ENCODE assay signal across 1 cellular context in the genomic region with DNA sequence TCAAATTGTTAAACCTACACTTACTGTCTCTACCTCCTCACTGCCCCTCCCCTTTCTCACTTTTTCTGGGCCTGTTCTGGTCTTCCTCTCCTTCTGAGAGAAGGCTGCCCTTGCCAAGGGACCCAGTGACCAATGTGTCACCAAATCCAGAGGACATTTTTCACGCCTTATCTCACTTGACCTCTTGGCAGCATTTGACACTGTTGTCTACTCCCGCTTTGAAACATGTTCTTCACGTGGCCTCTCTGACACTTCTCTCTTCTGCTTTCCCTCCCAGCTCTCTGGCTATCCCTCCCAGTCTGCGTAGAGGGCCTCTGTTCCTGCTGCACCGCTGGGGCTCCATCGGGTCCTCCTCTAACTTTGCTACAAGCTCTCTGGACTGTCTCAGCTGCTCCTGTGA.
TF ChIP-seq lines count a peak whose summit lies in the region.

No MANE protein-coding gene starts in this region.

TF ChIP-seq in K562, 482 proteins besides CTCF, POLR2A, EP300 and RAD21 (continued from another document and continues in another):
- TF ChIP-seq, protein P1, sequence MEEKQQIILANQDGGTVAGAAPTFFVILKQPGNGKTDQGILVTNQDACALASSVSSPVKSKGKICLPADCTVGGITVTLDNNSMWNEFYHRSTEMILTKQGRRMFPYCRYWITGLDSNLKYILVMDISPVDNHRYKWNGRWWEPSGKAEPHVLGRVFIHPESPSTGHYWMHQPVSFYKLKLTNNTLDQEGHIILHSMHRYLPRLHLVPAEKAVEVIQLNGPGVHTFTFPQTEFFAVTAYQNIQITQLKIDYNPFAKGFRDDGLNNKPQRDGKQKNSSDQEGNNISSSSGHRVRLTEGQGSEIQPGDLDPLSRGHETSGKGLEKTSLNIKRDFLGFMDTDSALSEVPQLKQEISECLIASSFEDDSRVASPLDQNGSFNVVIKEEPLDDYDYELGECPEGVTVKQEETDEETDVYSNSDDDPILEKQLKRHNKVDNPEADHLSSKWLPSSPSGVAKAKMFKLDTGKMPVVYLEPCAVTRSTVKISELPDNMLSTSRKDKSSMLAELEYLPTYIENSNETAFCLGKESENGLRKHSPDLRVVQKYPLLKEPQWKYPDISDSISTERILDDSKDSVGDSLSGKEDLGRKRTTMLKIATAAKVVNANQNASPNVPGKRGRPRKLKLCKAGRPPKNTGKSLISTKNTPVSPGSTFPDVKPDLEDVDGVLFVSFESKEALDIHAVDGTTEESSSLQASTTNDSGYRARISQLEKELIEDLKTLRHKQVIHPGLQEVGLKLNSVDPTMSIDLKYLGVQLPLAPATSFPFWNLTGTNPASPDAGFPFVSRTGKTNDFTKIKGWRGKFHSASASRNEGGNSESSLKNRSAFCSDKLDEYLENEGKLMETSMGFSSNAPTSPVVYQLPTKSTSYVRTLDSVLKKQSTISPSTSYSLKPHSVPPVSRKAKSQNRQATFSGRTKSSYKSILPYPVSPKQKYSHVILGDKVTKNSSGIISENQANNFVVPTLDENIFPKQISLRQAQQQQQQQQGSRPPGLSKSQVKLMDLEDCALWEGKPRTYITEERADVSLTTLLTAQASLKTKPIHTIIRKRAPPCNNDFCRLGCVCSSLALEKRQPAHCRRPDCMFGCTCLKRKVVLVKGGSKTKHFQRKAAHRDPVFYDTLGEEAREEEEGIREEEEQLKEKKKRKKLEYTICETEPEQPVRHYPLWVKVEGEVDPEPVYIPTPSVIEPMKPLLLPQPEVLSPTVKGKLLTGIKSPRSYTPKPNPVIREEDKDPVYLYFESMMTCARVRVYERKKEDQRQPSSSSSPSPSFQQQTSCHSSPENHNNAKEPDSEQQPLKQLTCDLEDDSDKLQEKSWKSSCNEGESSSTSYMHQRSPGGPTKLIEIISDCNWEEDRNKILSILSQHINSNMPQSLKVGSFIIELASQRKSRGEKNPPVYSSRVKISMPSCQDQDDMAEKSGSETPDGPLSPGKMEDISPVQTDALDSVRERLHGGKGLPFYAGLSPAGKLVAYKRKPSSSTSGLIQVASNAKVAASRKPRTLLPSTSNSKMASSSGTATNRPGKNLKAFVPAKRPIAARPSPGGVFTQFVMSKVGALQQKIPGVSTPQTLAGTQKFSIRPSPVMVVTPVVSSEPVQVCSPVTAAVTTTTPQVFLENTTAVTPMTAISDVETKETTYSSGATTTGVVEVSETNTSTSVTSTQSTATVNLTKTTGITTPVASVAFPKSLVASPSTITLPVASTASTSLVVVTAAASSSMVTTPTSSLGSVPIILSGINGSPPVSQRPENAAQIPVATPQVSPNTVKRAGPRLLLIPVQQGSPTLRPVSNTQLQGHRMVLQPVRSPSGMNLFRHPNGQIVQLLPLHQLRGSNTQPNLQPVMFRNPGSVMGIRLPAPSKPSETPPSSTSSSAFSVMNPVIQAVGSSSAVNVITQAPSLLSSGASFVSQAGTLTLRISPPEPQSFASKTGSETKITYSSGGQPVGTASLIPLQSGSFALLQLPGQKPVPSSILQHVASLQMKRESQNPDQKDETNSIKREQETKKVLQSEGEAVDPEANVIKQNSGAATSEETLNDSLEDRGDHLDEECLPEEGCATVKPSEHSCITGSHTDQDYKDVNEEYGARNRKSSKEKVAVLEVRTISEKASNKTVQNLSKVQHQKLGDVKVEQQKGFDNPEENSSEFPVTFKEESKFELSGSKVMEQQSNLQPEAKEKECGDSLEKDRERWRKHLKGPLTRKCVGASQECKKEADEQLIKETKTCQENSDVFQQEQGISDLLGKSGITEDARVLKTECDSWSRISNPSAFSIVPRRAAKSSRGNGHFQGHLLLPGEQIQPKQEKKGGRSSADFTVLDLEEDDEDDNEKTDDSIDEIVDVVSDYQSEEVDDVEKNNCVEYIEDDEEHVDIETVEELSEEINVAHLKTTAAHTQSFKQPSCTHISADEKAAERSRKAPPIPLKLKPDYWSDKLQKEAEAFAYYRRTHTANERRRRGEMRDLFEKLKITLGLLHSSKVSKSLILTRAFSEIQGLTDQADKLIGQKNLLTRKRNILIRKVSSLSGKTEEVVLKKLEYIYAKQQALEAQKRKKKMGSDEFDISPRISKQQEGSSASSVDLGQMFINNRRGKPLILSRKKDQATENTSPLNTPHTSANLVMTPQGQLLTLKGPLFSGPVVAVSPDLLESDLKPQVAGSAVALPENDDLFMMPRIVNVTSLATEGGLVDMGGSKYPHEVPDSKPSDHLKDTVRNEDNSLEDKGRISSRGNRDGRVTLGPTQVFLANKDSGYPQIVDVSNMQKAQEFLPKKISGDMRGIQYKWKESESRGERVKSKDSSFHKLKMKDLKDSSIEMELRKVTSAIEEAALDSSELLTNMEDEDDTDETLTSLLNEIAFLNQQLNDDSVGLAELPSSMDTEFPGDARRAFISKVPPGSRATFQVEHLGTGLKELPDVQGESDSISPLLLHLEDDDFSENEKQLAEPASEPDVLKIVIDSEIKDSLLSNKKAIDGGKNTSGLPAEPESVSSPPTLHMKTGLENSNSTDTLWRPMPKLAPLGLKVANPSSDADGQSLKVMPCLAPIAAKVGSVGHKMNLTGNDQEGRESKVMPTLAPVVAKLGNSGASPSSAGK (IDR thresholded peaks at IDR 0.05), result peak; percentile 99
- TF ChIP-seq, protein P2, sequence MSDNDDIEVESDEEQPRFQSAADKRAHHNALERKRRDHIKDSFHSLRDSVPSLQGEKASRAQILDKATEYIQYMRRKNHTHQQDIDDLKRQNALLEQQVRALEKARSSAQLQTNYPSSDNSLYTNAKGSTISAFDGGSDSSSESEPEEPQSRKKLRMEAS (CRISPR knock-in tag; IDR thresholded peaks at IDR 0.05), result peak; percentile 70
- TF ChIP-seq CBX8 (IDR thresholded peaks at IDR 0.05; ENCODE audit: borderline replicate concordance, extremely low read depth, low read depth, low read length, poor library complexity, severe bottlenecking) (no peak), CBFA2T3 (IDR thresholded peaks at IDR 0.05) (peak; percentile 61), ZNF699 (CRISPR knock-in tag; IDR thresholded peaks at IDR 0.05; ENCODE audit: insufficient replicate concordance) (no peak), KDM1A (IDR thresholded peaks at IDR 0.05) (peak; percentile 59 to 60), ZNF41 (CRISPR knock-in tag; conservative IDR thresholded peaks at IDR 0.05) (0 out of 2 replicates have a peak, but pooled peaks have one; percentile 28), SIN3B (IDR thresholded peaks at IDR 0.05; ENCODE audit: low read depth) (no peak), RCOR1 (IDR thresholded peaks at IDR 0.05; ENCODE audit: borderline replicate concordance in 1 of 2, low read depth in 2 of 2, low read length in 2 of 2) (peak in 1 of 2 experiments; percentile 75; a peak in 2 of 4 replicates), JUND (IDR thresholded peaks at IDR 0.05; ENCODE audit: borderline replicate concordance, low read depth, low read length) (0 out of 2 replicates have a peak, but pooled peaks have one; percentile 15), JUND (tag; IDR thresholded peaks at IDR 0.05; ENCODE audit: borderline replicate concordance, low read depth, low read length) (peak; percentile 35; the same call in 1 of the 3 replicates), PCBP2 (IDR thresholded peaks at IDR 0.05; ENCODE audit: low read depth, low read length, poor library complexity, severe bottlenecking) (no peak), TCF3 (CRISPR knock-in tag; IDR thresholded peaks at IDR 0.05) (peak; percentile 43), SMAD4 (CRISPR knock-in tag; conservative IDR thresholded peaks at IDR 0.05) (peak; percentile 65; the same call in 1 of the 2 replicates), BCOR (IDR thresholded peaks at IDR 0.05) (peak; percentile 43; the same call in 1 of the 2 replicates), NELFE (IDR thresholded peaks at IDR 0.05; ENCODE audit: insufficient read depth, insufficient read length) (no peak), SMARCA4 (IDR thresholded peaks at IDR 0.05) (peak; percentile 43), CBX3 (IDR thresholded peaks at IDR 0.05; ENCODE audit: borderline replicate concordance in 1 of 2, low read length in 2 of 2) (peak in 1 of 2 experiments; percentile 48; a peak in 1 of 3 replicates), POLR2AphosphoS2 (IDR thresholded peaks at IDR 0.05; ENCODE audit: low read length) (no peak)
- TF ChIP-seq, protein P3, sequence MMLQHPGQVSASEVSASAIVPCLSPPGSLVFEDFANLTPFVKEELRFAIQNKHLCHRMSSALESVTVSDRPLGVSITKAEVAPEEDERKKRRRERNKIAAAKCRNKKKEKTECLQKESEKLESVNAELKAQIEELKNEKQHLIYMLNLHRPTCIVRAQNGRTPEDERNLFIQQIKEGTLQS (IDR thresholded peaks at IDR 0.05), result no peak
- TF ChIP-seq, protein P3 (CRISPR knock-in tag; conservative IDR thresholded peaks at IDR 0.05), result 0 out of 2 replicates have a peak, but pooled peaks have one; percentile 34
- TF ChIP-seq, protein P4, sequence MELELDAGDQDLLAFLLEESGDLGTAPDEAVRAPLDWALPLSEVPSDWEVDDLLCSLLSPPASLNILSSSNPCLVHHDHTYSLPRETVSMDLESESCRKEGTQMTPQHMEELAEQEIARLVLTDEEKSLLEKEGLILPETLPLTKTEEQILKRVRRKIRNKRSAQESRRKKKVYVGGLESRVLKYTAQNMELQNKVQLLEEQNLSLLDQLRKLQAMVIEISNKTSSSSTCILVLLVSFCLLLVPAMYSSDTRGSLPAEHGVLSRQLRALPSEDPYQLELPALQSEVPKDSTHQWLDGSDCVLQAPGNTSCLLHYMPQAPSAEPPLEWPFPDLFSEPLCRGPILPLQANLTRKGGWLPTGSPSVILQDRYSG (tag; conservative IDR thresholded peaks at IDR 0.05; ENCODE audit: low read depth), result 0 out of 2 replicates have a peak, but pooled peaks have one; percentile 34
- TF ChIP-seq, protein P5, sequence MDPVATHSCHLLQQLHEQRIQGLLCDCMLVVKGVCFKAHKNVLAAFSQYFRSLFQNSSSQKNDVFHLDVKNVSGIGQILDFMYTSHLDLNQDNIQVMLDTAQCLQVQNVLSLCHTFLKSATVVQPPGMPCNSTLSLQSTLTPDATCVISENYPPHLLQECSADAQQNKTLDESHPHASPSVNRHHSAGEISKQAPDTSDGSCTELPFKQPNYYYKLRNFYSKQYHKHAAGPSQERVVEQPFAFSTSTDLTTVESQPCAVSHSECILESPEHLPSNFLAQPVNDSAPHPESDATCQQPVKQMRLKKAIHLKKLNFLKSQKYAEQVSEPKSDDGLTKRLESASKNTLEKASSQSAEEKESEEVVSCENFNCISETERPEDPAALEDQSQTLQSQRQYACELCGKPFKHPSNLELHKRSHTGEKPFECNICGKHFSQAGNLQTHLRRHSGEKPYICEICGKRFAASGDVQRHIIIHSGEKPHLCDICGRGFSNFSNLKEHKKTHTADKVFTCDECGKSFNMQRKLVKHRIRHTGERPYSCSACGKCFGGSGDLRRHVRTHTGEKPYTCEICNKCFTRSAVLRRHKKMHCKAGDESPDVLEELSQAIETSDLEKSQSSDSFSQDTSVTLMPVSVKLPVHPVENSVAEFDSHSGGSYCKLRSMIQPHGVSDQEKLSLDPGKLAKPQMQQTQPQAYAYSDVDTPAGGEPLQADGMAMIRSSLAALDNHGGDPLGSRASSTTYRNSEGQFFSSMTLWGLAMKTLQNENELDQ (CRISPR knock-in tag; IDR thresholded peaks at IDR 0.05; ENCODE audit: borderline replicate concordance), result no peak
- TF ChIP-seq, protein P6, sequence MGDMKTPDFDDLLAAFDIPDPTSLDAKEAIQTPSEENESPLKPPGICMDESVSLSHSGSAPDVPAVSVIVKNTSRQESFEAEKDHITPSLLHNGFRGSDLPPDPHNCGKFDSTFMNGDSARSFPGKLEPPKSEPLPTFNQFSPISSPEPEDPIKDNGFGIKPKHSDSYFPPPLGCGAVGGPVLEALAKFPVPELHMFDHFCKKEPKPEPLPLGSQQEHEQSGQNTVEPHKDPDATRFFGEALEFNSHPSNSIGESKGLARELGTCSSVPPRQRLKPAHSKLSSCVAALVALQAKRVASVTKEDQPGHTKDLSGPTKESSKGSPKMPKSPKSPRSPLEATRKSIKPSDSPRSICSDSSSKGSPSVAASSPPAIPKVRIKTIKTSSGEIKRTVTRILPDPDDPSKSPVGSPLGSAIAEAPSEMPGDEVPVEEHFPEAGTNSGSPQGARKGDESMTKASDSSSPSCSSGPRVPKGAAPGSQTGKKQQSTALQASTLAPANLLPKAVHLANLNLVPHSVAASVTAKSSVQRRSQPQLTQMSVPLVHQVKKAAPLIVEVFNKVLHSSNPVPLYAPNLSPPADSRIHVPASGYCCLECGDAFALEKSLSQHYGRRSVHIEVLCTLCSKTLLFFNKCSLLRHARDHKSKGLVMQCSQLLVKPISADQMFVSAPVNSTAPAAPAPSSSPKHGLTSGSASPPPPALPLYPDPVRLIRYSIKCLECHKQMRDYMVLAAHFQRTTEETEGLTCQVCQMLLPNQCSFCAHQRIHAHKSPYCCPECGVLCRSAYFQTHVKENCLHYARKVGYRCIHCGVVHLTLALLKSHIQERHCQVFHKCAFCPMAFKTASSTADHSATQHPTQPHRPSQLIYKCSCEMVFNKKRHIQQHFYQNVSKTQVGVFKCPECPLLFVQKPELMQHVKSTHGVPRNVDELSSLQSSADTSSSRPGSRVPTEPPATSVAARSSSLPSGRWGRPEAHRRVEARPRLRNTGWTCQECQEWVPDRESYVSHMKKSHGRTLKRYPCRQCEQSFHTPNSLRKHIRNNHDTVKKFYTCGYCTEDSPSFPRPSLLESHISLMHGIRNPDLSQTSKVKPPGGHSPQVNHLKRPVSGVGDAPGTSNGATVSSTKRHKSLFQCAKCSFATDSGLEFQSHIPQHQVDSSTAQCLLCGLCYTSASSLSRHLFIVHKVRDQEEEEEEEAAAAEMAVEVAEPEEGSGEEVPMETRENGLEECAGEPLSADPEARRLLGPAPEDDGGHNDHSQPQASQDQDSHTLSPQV (IDR thresholded peaks at IDR 0.05), result peak; percentile 83
- TF ChIP-seq, protein P7, sequence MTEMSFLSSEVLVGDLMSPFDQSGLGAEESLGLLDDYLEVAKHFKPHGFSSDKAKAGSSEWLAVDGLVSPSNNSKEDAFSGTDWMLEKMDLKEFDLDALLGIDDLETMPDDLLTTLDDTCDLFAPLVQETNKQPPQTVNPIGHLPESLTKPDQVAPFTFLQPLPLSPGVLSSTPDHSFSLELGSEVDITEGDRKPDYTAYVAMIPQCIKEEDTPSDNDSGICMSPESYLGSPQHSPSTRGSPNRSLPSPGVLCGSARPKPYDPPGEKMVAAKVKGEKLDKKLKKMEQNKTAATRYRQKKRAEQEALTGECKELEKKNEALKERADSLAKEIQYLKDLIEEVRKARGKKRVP (CRISPR knock-in tag; IDR thresholded peaks at IDR 0.05), result no peak
- TF ChIP-seq, protein P8, sequence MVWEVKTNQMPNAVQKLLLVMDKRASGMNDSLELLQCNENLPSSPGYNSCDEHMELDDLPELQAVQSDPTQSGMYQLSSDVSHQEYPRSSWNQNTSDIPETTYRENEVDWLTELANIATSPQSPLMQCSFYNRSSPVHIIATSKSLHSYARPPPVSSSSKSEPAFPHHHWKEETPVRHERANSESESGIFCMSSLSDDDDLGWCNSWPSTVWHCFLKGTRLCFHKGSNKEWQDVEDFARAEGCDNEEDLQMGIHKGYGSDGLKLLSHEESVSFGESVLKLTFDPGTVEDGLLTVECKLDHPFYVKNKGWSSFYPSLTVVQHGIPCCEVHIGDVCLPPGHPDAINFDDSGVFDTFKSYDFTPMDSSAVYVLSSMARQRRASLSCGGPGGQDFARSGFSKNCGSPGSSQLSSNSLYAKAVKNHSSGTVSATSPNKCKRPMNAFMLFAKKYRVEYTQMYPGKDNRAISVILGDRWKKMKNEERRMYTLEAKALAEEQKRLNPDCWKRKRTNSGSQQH (CRISPR knock-in tag; IDR thresholded peaks at IDR 0.05), result 0 out of 2 replicates have a peak, but pooled peaks have one; percentile 6
